11 cellular contexts compared by ENCODE assay signal in genomic region chr6:9140181-9140580, GRCh38.
DNase-seq lines count a peak whose midpoint lies in the region; ATAC-seq, FAIRE-seq and TF ChIP-seq lines count a peak whose summit lies in the region.
"Had no signal": no experiment of that assay in that cellular context is flagged by ENCODE, and none has a peak within 500 bp of the region (broad histone marks: within the 10 kb centered on the region; RNA-seq: fewer than 3 reads in every experiment).

No MANE protein-coding gene starts in this region.

- H3K9me3 ChIP-seq in kidney (ENCODE audit: control insufficient read depth in 1 of 2, low read length in 2 of 2): peaks cover 3% of the 10 kb centered on the region in 2 donors

- DNase-seq in Ammon's horn (ENCODE audit: low spot score) (peak; percentile 15), NCI-H1436 treated with DMSO at 0.1 percent for 48 hours (lab: John Stamatoyannopoulos, UW) (peak; percentile 75), SHP77 treated with DMSO at 0.1 percent for 48 hours (lab: John Stamatoyannopoulos, UW) (peak; percentile 82), kidney (peak; percentile 57), NCI-H226 (no peak)
- DNase-seq: activated T-cell treated with anti-CD3 and anti-CD28 coated beads for 4 hours; stimulated activated naive CD8-positive, alpha-beta T cell treated with anti-CD3 and anti-CD28 coated beads, Interleukin-15, amount 100 ng/mL, for 72 hours had no signal

- no peak for TF ChIP-seq CTCF in kidney (IDR thresholded peaks at IDR 0.05; ENCODE audit: borderline replicate concordance, extremely low read depth, insufficient read depth)

- no peak for ATAC-seq in GM19455 (IDR thresholded peaks at IDR 0.05; ENCODE audit: unreplicated experiment)
- ATAC-seq in GM21619 (IDR thresholded peaks at IDR 0.05; ENCODE audit: unreplicated experiment): no peak
- no peak for ATAC-seq in GM18520 (IDR thresholded peaks at IDR 0.05; ENCODE audit: unreplicated experiment)
- ATAC-seq: stimulated activated naive CD8-positive, alpha-beta T cell treated with anti-CD3 and anti-CD28 coated beads, Interleukin-15, amount 100 ng/mL, for 72 hours had no signal

- H3K36me3 ChIP-seq in kidney (ENCODE audit: control insufficient read depth in 1 of 2, insufficient read depth in 2 of 2, low read length in 2 of 2): no peaks in the 10 kb centered on the region

- no peak overlapping the region for H3K4me3 ChIP-seq in kidney (ENCODE audit: low read length in 2 of 2)

- no peaks in the 10 kb centered on the region for H3K4me1 ChIP-seq in kidney (ENCODE audit: control insufficient read depth in 1 of 2, insufficient read depth in 1 of 2, low read depth in 1 of 2, low read length in 2 of 2)

- H3K27ac ChIP-seq in kidney (ENCODE audit: low read depth in 2 of 2, low read length in 2 of 2): no peak overlapping the region

- H3K9ac ChIP-seq in kidney (ENCODE audit: low read length in 2 of 2): no peak overlapping the region

- intact Hi-C loops in kidney (cut with DNase I): no loop called here

- no peak for FAIRE-seq in kidney (lab: Jason Lieb, UNC)
- FAIRE-seq: GM18507 had no signal
